Comparison of ENCODE assay signal across 1 cellular context in the genomic region with DNA sequence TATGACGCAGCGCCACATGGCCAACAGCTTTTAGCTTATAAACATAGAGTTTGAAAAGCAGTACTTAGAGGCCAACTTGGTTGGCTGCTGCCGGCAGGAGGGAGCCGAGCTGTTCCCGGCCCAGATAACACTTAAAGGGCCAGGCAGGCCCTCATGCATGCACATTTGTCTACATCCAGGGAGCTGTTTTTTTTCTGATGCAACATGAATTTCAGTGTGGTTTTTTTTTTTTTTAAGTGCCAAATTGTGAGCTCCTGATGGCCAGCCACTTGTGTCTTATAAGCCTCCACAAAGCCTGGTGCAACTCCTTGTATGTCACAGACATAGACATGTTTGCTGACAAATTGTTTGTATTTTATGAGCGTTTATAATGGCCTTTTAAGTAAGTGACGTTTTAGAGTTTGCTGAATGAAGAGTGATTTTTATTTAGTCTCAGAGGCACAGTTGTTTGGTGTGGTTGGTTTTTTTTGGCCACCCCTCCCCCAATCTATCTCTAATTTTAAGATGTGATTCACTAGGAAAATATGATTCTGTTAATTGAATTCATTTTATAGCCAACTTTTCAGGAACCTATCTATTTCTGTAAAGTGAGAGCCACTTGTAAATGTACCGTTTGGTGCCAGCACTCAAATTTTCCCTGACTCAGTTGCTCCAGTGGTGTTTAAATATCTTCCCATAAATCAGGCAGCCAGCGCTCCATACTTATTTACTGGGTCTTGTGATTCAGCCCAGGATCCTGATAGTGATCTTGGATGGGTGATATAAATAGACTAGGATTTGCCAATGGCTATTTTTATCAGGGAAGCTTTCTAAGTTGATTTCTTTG.
TF ChIP-seq lines count a peak whose summit lies in the region.

No MANE protein-coding gene starts in this region.

TF ChIP-seq in K562, 482 proteins besides CTCF, POLR2A, EP300 and RAD21 (continued from another document and continues in another):
- TF ChIP-seq IRF9 (tag; IDR thresholded peaks at IDR 0.05): peak; percentile 74
- no peak for TF ChIP-seq ARHGAP35 (IDR thresholded peaks at IDR 0.05; ENCODE audit: partially characterized antibody)
- peak; percentile 33; the same call in 1 of the 2 replicates for TF ChIP-seq RAD51 (IDR thresholded peaks at IDR 0.05; ENCODE audit: borderline replicate concordance, low read depth)
- no peak for TF ChIP-seq ETV6 (IDR thresholded peaks at IDR 0.05; ENCODE audit: borderline replicate concordance in 1 of 2, low read depth in 2 of 2, low read length in 1 of 2)
- no peak for TF ChIP-seq ETV6 (CRISPR knock-in tag; IDR thresholded peaks at IDR 0.05; ENCODE audit: borderline replicate concordance)
- TF ChIP-seq, protein P1, sequence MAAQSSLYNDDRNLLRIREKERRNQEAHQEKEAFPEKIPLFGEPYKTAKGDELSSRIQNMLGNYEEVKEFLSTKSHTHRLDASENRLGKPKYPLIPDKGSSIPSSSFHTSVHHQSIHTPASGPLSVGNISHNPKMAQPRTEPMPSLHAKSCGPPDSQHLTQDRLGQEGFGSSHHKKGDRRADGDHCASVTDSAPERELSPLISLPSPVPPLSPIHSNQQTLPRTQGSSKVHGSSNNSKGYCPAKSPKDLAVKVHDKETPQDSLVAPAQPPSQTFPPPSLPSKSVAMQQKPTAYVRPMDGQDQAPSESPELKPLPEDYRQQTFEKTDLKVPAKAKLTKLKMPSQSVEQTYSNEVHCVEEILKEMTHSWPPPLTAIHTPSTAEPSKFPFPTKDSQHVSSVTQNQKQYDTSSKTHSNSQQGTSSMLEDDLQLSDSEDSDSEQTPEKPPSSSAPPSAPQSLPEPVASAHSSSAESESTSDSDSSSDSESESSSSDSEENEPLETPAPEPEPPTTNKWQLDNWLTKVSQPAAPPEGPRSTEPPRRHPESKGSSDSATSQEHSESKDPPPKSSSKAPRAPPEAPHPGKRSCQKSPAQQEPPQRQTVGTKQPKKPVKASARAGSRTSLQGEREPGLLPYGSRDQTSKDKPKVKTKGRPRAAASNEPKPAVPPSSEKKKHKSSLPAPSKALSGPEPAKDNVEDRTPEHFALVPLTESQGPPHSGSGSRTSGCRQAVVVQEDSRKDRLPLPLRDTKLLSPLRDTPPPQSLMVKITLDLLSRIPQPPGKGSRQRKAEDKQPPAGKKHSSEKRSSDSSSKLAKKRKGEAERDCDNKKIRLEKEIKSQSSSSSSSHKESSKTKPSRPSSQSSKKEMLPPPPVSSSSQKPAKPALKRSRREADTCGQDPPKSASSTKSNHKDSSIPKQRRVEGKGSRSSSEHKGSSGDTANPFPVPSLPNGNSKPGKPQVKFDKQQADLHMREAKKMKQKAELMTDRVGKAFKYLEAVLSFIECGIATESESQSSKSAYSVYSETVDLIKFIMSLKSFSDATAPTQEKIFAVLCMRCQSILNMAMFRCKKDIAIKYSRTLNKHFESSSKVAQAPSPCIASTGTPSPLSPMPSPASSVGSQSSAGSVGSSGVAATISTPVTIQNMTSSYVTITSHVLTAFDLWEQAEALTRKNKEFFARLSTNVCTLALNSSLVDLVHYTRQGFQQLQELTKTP (IDR thresholded peaks at IDR 0.05; ENCODE audit: low read depth in 1 of 2, partially characterized antibody in 2 of 2): no peak
- TF ChIP-seq HNRNPUL1 (IDR thresholded peaks at IDR 0.05; ENCODE audit: low read length): no peak
- TF ChIP-seq, protein P2, sequence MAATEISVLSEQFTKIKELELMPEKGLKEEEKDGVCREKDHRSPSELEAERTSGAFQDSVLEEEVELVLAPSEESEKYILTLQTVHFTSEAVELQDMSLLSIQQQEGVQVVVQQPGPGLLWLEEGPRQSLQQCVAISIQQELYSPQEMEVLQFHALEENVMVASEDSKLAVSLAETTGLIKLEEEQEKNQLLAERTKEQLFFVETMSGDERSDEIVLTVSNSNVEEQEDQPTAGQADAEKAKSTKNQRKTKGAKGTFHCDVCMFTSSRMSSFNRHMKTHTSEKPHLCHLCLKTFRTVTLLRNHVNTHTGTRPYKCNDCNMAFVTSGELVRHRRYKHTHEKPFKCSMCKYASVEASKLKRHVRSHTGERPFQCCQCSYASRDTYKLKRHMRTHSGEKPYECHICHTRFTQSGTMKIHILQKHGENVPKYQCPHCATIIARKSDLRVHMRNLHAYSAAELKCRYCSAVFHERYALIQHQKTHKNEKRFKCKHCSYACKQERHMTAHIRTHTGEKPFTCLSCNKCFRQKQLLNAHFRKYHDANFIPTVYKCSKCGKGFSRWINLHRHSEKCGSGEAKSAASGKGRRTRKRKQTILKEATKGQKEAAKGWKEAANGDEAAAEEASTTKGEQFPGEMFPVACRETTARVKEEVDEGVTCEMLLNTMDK (IDR thresholded peaks at IDR 0.05; ENCODE audit: borderline replicate concordance, insufficient read depth, low read depth, low read length, poor library complexity, severe bottlenecking): no peak
- TF ChIP-seq SAFB (IDR thresholded peaks at IDR 0.05; ENCODE audit: borderline replicate concordance, low read depth, low read length): no peak
- no peak for TF ChIP-seq CBFA2T3 (IDR thresholded peaks at IDR 0.05)
- TF ChIP-seq TFAM (CRISPR knock-in tag; conservative IDR thresholded peaks at IDR 0.05): no peak
- no peak for TF ChIP-seq ZNF518B (CRISPR knock-in tag; IDR thresholded peaks at IDR 0.05)
- TF ChIP-seq, protein P3, sequence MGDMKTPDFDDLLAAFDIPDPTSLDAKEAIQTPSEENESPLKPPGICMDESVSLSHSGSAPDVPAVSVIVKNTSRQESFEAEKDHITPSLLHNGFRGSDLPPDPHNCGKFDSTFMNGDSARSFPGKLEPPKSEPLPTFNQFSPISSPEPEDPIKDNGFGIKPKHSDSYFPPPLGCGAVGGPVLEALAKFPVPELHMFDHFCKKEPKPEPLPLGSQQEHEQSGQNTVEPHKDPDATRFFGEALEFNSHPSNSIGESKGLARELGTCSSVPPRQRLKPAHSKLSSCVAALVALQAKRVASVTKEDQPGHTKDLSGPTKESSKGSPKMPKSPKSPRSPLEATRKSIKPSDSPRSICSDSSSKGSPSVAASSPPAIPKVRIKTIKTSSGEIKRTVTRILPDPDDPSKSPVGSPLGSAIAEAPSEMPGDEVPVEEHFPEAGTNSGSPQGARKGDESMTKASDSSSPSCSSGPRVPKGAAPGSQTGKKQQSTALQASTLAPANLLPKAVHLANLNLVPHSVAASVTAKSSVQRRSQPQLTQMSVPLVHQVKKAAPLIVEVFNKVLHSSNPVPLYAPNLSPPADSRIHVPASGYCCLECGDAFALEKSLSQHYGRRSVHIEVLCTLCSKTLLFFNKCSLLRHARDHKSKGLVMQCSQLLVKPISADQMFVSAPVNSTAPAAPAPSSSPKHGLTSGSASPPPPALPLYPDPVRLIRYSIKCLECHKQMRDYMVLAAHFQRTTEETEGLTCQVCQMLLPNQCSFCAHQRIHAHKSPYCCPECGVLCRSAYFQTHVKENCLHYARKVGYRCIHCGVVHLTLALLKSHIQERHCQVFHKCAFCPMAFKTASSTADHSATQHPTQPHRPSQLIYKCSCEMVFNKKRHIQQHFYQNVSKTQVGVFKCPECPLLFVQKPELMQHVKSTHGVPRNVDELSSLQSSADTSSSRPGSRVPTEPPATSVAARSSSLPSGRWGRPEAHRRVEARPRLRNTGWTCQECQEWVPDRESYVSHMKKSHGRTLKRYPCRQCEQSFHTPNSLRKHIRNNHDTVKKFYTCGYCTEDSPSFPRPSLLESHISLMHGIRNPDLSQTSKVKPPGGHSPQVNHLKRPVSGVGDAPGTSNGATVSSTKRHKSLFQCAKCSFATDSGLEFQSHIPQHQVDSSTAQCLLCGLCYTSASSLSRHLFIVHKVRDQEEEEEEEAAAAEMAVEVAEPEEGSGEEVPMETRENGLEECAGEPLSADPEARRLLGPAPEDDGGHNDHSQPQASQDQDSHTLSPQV (IDR thresholded peaks at IDR 0.05): peak; percentile 7; the same call in 1 of the 2 replicates
- TF ChIP-seq E2F6 (IDR thresholded peaks at IDR 0.05; ENCODE audit: borderline replicate concordance in 1 of 2, extremely low read depth in 1 of 2, insufficient read depth in 1 of 2, insufficient read length in 1 of 2, low read depth in 1 of 2, low read length in 1 of 2, poor library complexity in 1 of 2, severe bottlenecking in 1 of 2): peak in 1 of 2 experiments; percentile 74
- TF ChIP-seq TCFL5 (CRISPR knock-in tag; conservative IDR thresholded peaks at IDR 0.05): no peak
- TF ChIP-seq, protein P4, sequence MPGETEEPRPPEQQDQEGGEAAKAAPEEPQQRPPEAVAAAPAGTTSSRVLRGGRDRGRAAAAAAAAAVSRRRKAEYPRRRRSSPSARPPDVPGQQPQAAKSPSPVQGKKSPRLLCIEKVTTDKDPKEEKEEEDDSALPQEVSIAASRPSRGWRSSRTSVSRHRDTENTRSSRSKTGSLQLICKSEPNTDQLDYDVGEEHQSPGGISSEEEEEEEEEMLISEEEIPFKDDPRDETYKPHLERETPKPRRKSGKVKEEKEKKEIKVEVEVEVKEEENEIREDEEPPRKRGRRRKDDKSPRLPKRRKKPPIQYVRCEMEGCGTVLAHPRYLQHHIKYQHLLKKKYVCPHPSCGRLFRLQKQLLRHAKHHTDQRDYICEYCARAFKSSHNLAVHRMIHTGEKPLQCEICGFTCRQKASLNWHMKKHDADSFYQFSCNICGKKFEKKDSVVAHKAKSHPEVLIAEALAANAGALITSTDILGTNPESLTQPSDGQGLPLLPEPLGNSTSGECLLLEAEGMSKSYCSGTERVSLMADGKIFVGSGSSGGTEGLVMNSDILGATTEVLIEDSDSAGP (CRISPR knock-in tag; IDR thresholded peaks at IDR 0.05): peak; percentile 96
- 0 out of 2 replicates have a peak, but pooled peaks have one; percentile 16 for TF ChIP-seq PML (IDR thresholded peaks at IDR 0.05; ENCODE audit: low read length)
- no peak for TF ChIP-seq ZNF175 (CRISPR knock-in tag; IDR thresholded peaks at IDR 0.05; ENCODE audit: low read depth)
- no peak for TF ChIP-seq POLR3G (IDR thresholded peaks at IDR 0.05; ENCODE audit: extremely low read depth, insufficient read length, insufficient replicate concordance)
- TF ChIP-seq ILF3 (IDR thresholded peaks at IDR 0.05; ENCODE audit: borderline replicate concordance): no peak
- no peak for TF ChIP-seq BRF2 (IDR thresholded peaks at IDR 0.05; ENCODE audit: borderline replicate concordance, insufficient read depth, insufficient read length)
- peak; percentile 51 for TF ChIP-seq FOSL1 (tag; conservative IDR thresholded peaks at IDR 0.05)
